Comparison of ENCODE assay signal across 25 cellular contexts in genomic region chr15:94004697-94005096, GRCh38.
DNase-seq lines count a peak whose midpoint lies in the region; ATAC-seq and TF ChIP-seq lines count a peak whose summit lies in the region.
"Had no signal": no experiment of that assay in that cellular context is flagged by ENCODE, and none has a peak within 500 bp of the region (broad histone marks: within the 10 kb centered on the region; RNA-seq: fewer than 3 reads in every experiment).

No MANE protein-coding gene starts in this region.

- H3K4me3 ChIP-seq in RWPE2 (ENCODE audit: severe bottlenecking) (no peak overlapping the region), mesenchymal stem cell (ENCODE audit: insufficient read depth in 1 of 2, low read depth in 1 of 2, low read length in 2 of 2) (peak overlapping the region in 1 of 2 experiments; percentile 4), suprapubic skin (no peak overlapping the region), foreskin fibroblast (ENCODE audit: low read depth in 1 of 2, low read length in 2 of 2) (no peak overlapping the region)
- H3K4me3 ChIP-seq: vagina had no signal

- TF ChIP-seq EP300 in suprapubic skin (IDR thresholded peaks at IDR 0.05) = no peak

- WGBS in mesenchymal stem cell = 87% methylated on average over 9 of the region's 9 CpGs
- WGBS in suprapubic skin = 53% methylated on average over 9 of the region's 9 CpGs

- H3K27ac ChIP-seq in RWPE2 (ENCODE audit: poor library complexity, severe bottlenecking) (no peak overlapping the region), foreskin keratinocyte (no peak overlapping the region), mesenchymal stem cell (ENCODE audit: low read length, poor library complexity, severe bottlenecking) (no peak overlapping the region), suprapubic skin (peak overlapping the region; percentile 40)
- H3K27ac ChIP-seq: C4-2B, vagina had no signal

- no peak overlapping the region for H3K18ac ChIP-seq in mesenchymal stem cell (ENCODE audit: low read depth in 1 of 2, low read length in 2 of 2)

- TF ChIP-seq CTCF in RWPE2 (IDR thresholded peaks at IDR 0.05; ENCODE audit: poor library complexity, severe bottlenecking) = no peak
- TF ChIP-seq CTCF in foreskin keratinocyte (conservative IDR thresholded peaks at IDR 0.05) = no peak
- TF ChIP-seq CTCF in suprapubic skin (IDR thresholded peaks at IDR 0.05) = no peak
- no peak for TF ChIP-seq CTCF in foreskin fibroblast (IDR thresholded peaks at IDR 0.05; ENCODE audit: low read depth, low read length)

- H2AK5ac ChIP-seq in mesenchymal stem cell (ENCODE audit: low read length, severe bottlenecking) = no peak overlapping the region

- no peak overlapping the region for H3K4me2 ChIP-seq in mesenchymal stem cell (ENCODE audit: low read length, poor library complexity, severe bottlenecking)

- peaks cover 5% of the 10 kb centered on the region for H3K27me3 Mint-ChIP-seq in activated T-helper 17 cell treated with anti-CD3 and anti-CD28 coated beads, Interleukin-2, amount 50 U/mL, for 72 hours
- H3K27me3 Mint-ChIP-seq: activated T-cell treated with anti-CD3 and anti-CD28 coated beads, Interleukin-2, amount 50 U/mL, for 24 hours; memory B cell had no signal

- H3K23ac ChIP-seq in mesenchymal stem cell (ENCODE audit: low read length in 2 of 2) = no peak overlapping the region

- TF ChIP-seq POLR2A in suprapubic skin (IDR thresholded peaks at IDR 0.05) = no peak

- ATAC-seq in RWPE2 (ENCODE audit: low read depth) = peak; percentile 82
- ATAC-seq in foreskin keratinocyte = peak; percentile 89
- no peak for ATAC-seq in HG03460 (IDR thresholded peaks at IDR 0.05; ENCODE audit: unreplicated experiment)
- ATAC-seq in activated T-helper 17 cell treated with anti-CD3 and anti-CD28 coated beads, Interleukin-2, amount 50 U/mL, for 72 hours (replicated peaks) = no peak
- ATAC-seq: HepG2; natural killer cell; stimulated activated naive CD8-positive, alpha-beta T cell treated with anti-CD3 and anti-CD28 coated beads, Interleukin-15, amount 100 ng/mL, for 72 hours had no signal

- H3K36me3 ChIP-seq in RWPE2 (ENCODE audit: low read depth) = no peaks in the 10 kb centered on the region
- H3K36me3 ChIP-seq in mesenchymal stem cell (ENCODE audit: control insufficient read depth in 1 of 2, insufficient read depth in 2 of 2, low read depth in 1 of 2, low read length in 2 of 2) = no peaks in the 10 kb centered on the region
- no peaks in the 10 kb centered on the region for H3K36me3 ChIP-seq in suprapubic skin
- H3K36me3 ChIP-seq: vagina had no signal

- H3K9me3 Mint-ChIP-seq in activated T-helper 17 cell treated with anti-CD3 and anti-CD28 coated beads, Interleukin-2, amount 50 U/mL, for 72 hours = no peaks in the 10 kb centered on the region
- H3K9me3 Mint-ChIP-seq: activated CD4-positive, alpha-beta memory T cell treated with anti-CD3 and anti-CD28 coated beads, Interleukin-2, amount 10 ng/mL, durations not matched to agents 7 days and 5 days; activated naive CD4-positive, alpha-beta T cell treated with anti-CD3 and anti-CD28 coated beads for 36 hours; activated T-cell treated with anti-CD3 and anti-CD28 coated beads, Interleukin-2, amount 50 U/mL, for 24 hours; memory B cell; natural killer cell; stimulated activated naive CD8-positive, alpha-beta T cell treated with anti-CD3 and anti-CD28 coated beads, Interleukin-15, amount 100 ng/mL, for 72 hours had no signal

- H3K4me1 Mint-ChIP-seq in activated T-helper 17 cell treated with anti-CD3 and anti-CD28 coated beads, Interleukin-2, amount 50 U/mL, for 72 hours = no peaks in the 10 kb centered on the region
- H3K4me1 Mint-ChIP-seq: activated CD4-positive, alpha-beta memory T cell treated with anti-CD3 and anti-CD28 coated beads, Interleukin-2, amount 10 ng/mL, durations not matched to agents 7 days and 5 days; memory B cell; natural killer cell; stimulated activated naive CD8-positive, alpha-beta T cell treated with anti-CD3 and anti-CD28 coated beads, Interleukin-15, amount 100 ng/mL, for 72 hours had no signal

- no peak for DNase-seq in RWPE2 (ENCODE audit: low spot score)
- DNase-seq in foreskin keratinocyte = peak; percentile 84 to 90
- DNase-seq in mesenchymal stem cell = no peak
- peak; percentile 66 to 82 for DNase-seq in suprapubic skin (ENCODE audit: low spot score in 2 of 2)
- no peak for DNase-seq in NCI-H2081 treated with DMSO at 0.1 percent for 48 hours (lab: John Stamatoyannopoulos, UW)
- DNase-seq in foreskin fibroblast = no peak
- DNase-seq: activated CD4-positive, alpha-beta memory T cell treated with anti-CD3 and anti-CD28 coated beads, Interleukin-2, amount 10 ng/mL, durations not matched to agents 7 days and 5 days; activated CD4-positive, CD25-positive, alpha-beta regulatory T cell; activated naive CD4-positive, alpha-beta T cell treated with anti-CD3 and anti-CD28 coated beads for 36 hours; activated T-cell treated with anti-CD3 and anti-CD28 coated beads, Interleukin-2, amount 50 U/mL, for 24 hours; DMS 273 treated with DMSO at 0.1 percent for 48 hours; effector CD8-positive, alpha-beta T cell; natural killer cell; NCI-H1105; NCI-H2107; NCI-H524; stimulated activated CD4-positive, alpha-beta T cell treated with anti-CD3 and anti-CD28 coated beads, Interleukin-4, amount 100 ng/mL, for 1 hour; stimulated activated naive CD8-positive, alpha-beta T cell treated with anti-CD3 and anti-CD28 coated beads, Interleukin-15, amount 100 ng/mL, for 72 hours; T-helper 9 cell had no signal

- H3K4ac ChIP-seq in mesenchymal stem cell (ENCODE audit: low read depth in 1 of 2, low read length in 2 of 2) = no peak overlapping the region

- H3K36me3 Mint-ChIP-seq in activated T-helper 17 cell treated with anti-CD3 and anti-CD28 coated beads, Interleukin-2, amount 50 U/mL, for 72 hours (ENCODE audit: low read depth) = no peaks in the 10 kb centered on the region
- H3K36me3 Mint-ChIP-seq: memory B cell, natural killer cell had no signal

- H3K14ac ChIP-seq in mesenchymal stem cell (ENCODE audit: low read length in 2 of 2) = no peak overlapping the region

- no peak overlapping the region for H4K8ac ChIP-seq in mesenchymal stem cell (ENCODE audit: low read length)

- H2BK120ac ChIP-seq in mesenchymal stem cell (ENCODE audit: low read depth, low read length) = no peak overlapping the region

- H4K91ac ChIP-seq in mesenchymal stem cell (ENCODE audit: low read length) = peak overlapping the region; percentile 75

- H3K27me3 ChIP-seq in RWPE2 (ENCODE audit: insufficient read depth, poor library complexity, severe bottlenecking) = no peaks in the 10 kb centered on the region
- H3K27me3 ChIP-seq in foreskin keratinocyte = no peaks in the 10 kb centered on the region
- H3K27me3 ChIP-seq in mesenchymal stem cell (ENCODE audit: control insufficient read depth in 1 of 2, insufficient read depth in 1 of 2, low read length in 2 of 2) = no peaks in the 10 kb centered on the region
- no peaks in the 10 kb centered on the region for H3K27me3 ChIP-seq in suprapubic skin
- H3K27me3 ChIP-seq: vagina had no signal

- no peak overlapping the region for H2BK12ac ChIP-seq in mesenchymal stem cell (ENCODE audit: low read length in 2 of 2)

- H3K4me1 ChIP-seq in RWPE2 (ENCODE audit: insufficient read depth, poor library complexity, severe bottlenecking) (no peaks in the 10 kb centered on the region), foreskin keratinocyte (no peaks in the 10 kb centered on the region), mesenchymal stem cell (ENCODE audit: control insufficient read depth, insufficient read depth, low read depth, low read length) (no peaks in the 10 kb centered on the region), suprapubic skin (peaks cover 7% of the 10 kb centered on the region)

- no peaks in the 10 kb centered on the region for H3K79me1 ChIP-seq in mesenchymal stem cell (replicated peaks; ENCODE audit: low read length, poor library complexity, severe bottlenecking)

- H3K9me3 ChIP-seq in RWPE2 (ENCODE audit: severe bottlenecking) = no peaks in the 10 kb centered on the region
- no peaks in the 10 kb centered on the region for H3K9me3 ChIP-seq in mesenchymal stem cell (ENCODE audit: control insufficient read depth, low read length)
- H3K9me3 ChIP-seq in suprapubic skin = no peaks in the 10 kb centered on the region
- H3K9me3 ChIP-seq: vagina had no signal

- no peak overlapping the region for H3K9ac ChIP-seq in mesenchymal stem cell (ENCODE audit: low read length)

- H2BK5ac ChIP-seq in mesenchymal stem cell (ENCODE audit: low read depth, low read length, poor library complexity, severe bottlenecking) = no peak overlapping the region

- H3K27ac Mint-ChIP-seq in activated T-helper 17 cell treated with anti-CD3 and anti-CD28 coated beads, Interleukin-2, amount 50 U/mL, for 72 hours = no peak overlapping the region
- H3K27ac Mint-ChIP-seq: activated CD4-positive, alpha-beta memory T cell treated with anti-CD3 and anti-CD28 coated beads, Interleukin-2, amount 10 ng/mL, durations not matched to agents 7 days and 5 days; activated naive CD4-positive, alpha-beta T cell treated with anti-CD3 and anti-CD28 coated beads for 36 hours; activated T-cell treated with anti-CD3 and anti-CD28 coated beads, Interleukin-2, amount 50 U/mL, for 24 hours; memory B cell; natural killer cell; stimulated activated naive CD8-positive, alpha-beta T cell treated with anti-CD3 and anti-CD28 coated beads, Interleukin-15, amount 100 ng/mL, for 72 hours had no signal

- H2AFZ ChIP-seq in mesenchymal stem cell (ENCODE audit: low read depth, low read length) = no peak overlapping the region

- no peak overlapping the region for H3K4me3 Mint-ChIP-seq in activated T-helper 17 cell treated with anti-CD3 and anti-CD28 coated beads, Interleukin-2, amount 50 U/mL, for 72 hours
- H3K4me3 Mint-ChIP-seq: activated CD4-positive, alpha-beta memory T cell treated with anti-CD3 and anti-CD28 coated beads, Interleukin-2, amount 10 ng/mL, durations not matched to agents 7 days and 5 days; activated naive CD4-positive, alpha-beta T cell treated with anti-CD3 and anti-CD28 coated beads for 36 hours; activated T-cell treated with anti-CD3 and anti-CD28 coated beads, Interleukin-2, amount 50 U/mL, for 24 hours; memory B cell; natural killer cell; stimulated activated naive CD8-positive, alpha-beta T cell treated with anti-CD3 and anti-CD28 coated beads, Interleukin-15, amount 100 ng/mL, for 72 hours had no signal

- peak overlapping the region; percentile 23 for H2BK15ac ChIP-seq in mesenchymal stem cell (ENCODE audit: low read depth, poor library complexity, severe bottlenecking)

Comparison
In these comparisons a context has a peak if more than half of its experiments do, and no peak if none do; other contexts are left out.
1. ATAC-seq: peak in RWPE2 (single experiment) and foreskin keratinocyte (single experiment); none in HG03460 (single experiment) and activated T-helper 17 cell treated with anti-CD3 and anti-CD28 coated beads, Interleukin-2, amount 50 U/mL, for 72 hours (single experiment).
2. DNase-seq: peak in foreskin keratinocyte (2 of 2) and suprapubic skin (2 of 2); none in RWPE2 (single experiment), mesenchymal stem cell (single experiment), NCI-H2081 treated with DMSO at 0.1 percent for 48 hours (single experiment) and foreskin fibroblast (0 of 2).